Comparison of ENCODE assay signal across 2 cellular contexts in genomic region chr4:185730849-185731608, GRCh38.
TF ChIP-seq lines count a peak whose summit lies in the region.

No MANE protein-coding gene starts in this region.

TF ChIP-seq in liver, 16 proteins besides CTCF, POLR2A, EP300 and RAD21 (continued from another document):
- TF ChIP-seq EGR1 (IDR thresholded peaks at IDR 0.05; ENCODE audit: low read depth in 2 of 2), result no peak
- no peak for TF ChIP-seq ATF3 (IDR thresholded peaks at IDR 0.05)
- no peak for TF ChIP-seq JUND (IDR thresholded peaks at IDR 0.05)
- no peak for TF ChIP-seq GABPA (IDR thresholded peaks at IDR 0.05 in 1 of 2, conservative IDR thresholded peaks at IDR 0.05 in 1 of 2)
- TF ChIP-seq MAX (IDR thresholded peaks at IDR 0.05), result no peak
- TF ChIP-seq SP1 (IDR thresholded peaks at IDR 0.05), result no peak
- no peak for TF ChIP-seq REST (IDR thresholded peaks at IDR 0.05)
- TF ChIP-seq FOXA2 (IDR thresholded peaks at IDR 0.05), result no peak
- no peak for TF ChIP-seq TAF1 (conservative IDR thresholded peaks at IDR 0.05)

TF ChIP-seq in HepG2, 621 proteins besides CTCF, POLR2A, EP300 and RAD21 (continued from another document):
- no peak for TF ChIP-seq ZFX (CRISPR knock-in tag; IDR thresholded peaks at IDR 0.05; ENCODE audit: low read depth)
- TF ChIP-seq EZH2 (conservative IDR thresholded peaks at IDR 0.05; ENCODE audit: low read depth, low read length), result no peak
- no peak for TF ChIP-seq SNAI1 (CRISPR knock-in tag; IDR thresholded peaks at IDR 0.05; ENCODE audit: borderline replicate concordance)
- TF ChIP-seq IRF2 (CRISPR knock-in tag; IDR thresholded peaks at IDR 0.05), result no peak
- no peak for TF ChIP-seq CBX2 (IDR thresholded peaks at IDR 0.05; ENCODE audit: low read depth, low read length)
- no peak for TF ChIP-seq CBX2 (CRISPR knock-in tag; IDR thresholded peaks at IDR 0.05; ENCODE audit: low read depth)
- no peak for TF ChIP-seq EHMT2 (IDR thresholded peaks at IDR 0.05; ENCODE audit: borderline replicate concordance, low read depth, low read length)
- TF ChIP-seq ZNF740 (CRISPR knock-in tag; IDR thresholded peaks at IDR 0.05), result no peak
